Comparison of ENCODE assay signal across 8 cellular contexts in genomic region chrX:137051978-137052640, GRCh38. TPM values are rescaled to one million over a fixed set of nuclear protein-coding genes. Genes with fewer than 3 reads are reported as not detected.
A peak's percentile ranks its signal among the peaks of the same experiment; 100 is the strongest.
DNase-seq lines count a peak whose midpoint lies in the region; TF ChIP-seq lines count a peak whose summit lies in the region.

No MANE protein-coding gene starts in this region.

- H3K27me3 ChIP-seq in HAP-1 (ENCODE audit: low read depth) (peaks cover 42% of the 10 kb centered on the region), MM.1S (replicated peaks; ENCODE audit: insufficient read depth, low read length) (no peaks in the 10 kb centered on the region), iPS-15b (ENCODE audit: control insufficient read depth, insufficient read depth, low read length) (peaks cover 62% of the 10 kb centered on the region), skeletal muscle satellite cell (ENCODE audit: control insufficient read depth, insufficient read depth, low read length) (peaks cover 32% of the 10 kb centered on the region)

- TF ChIP-seq CTCF in GM10266 (IDR thresholded peaks at IDR 0.05; ENCODE audit: control insufficient read depth, insufficient read depth, low read depth, missing control alignments) (peak; percentile 88), MM.1S (IDR thresholded peaks at IDR 0.05; ENCODE audit: low read length) (peak; percentile 86)

- H3K4me1 ChIP-seq in HAP-1 (peaks cover 3% of the 10 kb centered on the region), MM.1S (ENCODE audit: low read length) (0 out of 2 replicates have a peak, but pooled peaks cover 6% of the 10 kb centered on the region), iPS-15b (ENCODE audit: control insufficient read depth, insufficient read depth, low read length) (no peaks in the 10 kb centered on the region), skeletal muscle satellite cell (ENCODE audit: control insufficient read depth, insufficient read depth, low read length) (peaks cover 3% of the 10 kb centered on the region)

- 0 out of 2 replicates have a peak, but pooled peaks cover 3% of the 10 kb centered on the region for H3F3A ChIP-seq in MM.1S (ENCODE audit: insufficient read depth, low read length)

- H3K4me3 ChIP-seq in HAP-1: peak overlapping the region; percentile 27
- peak overlapping the region; percentile 85 for H3K4me3 ChIP-seq in MM.1S (ENCODE audit: low read length)
- H3K4me3 ChIP-seq in iPS-15b (ENCODE audit: low read depth, low read length): peak overlapping the region; percentile 58
- H3K4me3 ChIP-seq in skeletal muscle satellite cell (ENCODE audit: low read length): peak overlapping the region; percentile 65

- H3K9me3 ChIP-seq in HAP-1 (no peaks in the 10 kb centered on the region), MM.1S (replicated peaks; ENCODE audit: insufficient read depth, low read length) (no peaks in the 10 kb centered on the region), iPS-15b (ENCODE audit: control insufficient read depth, insufficient read depth, low read length) (no peaks in the 10 kb centered on the region), skeletal muscle satellite cell (replicated peaks; ENCODE audit: low read length) (no peaks in the 10 kb centered on the region)

- H4K20me1 ChIP-seq in MM.1S (ENCODE audit: insufficient read depth, low read length): no peaks in the 10 kb centered on the region

- H3K9me2 ChIP-seq in MM.1S (replicated peaks; ENCODE audit: insufficient read depth, low read length): no peaks in the 10 kb centered on the region

- H3K4me2 ChIP-seq in MM.1S (ENCODE audit: low read depth, low read length) (peak overlapping the region; percentile 97), skeletal muscle satellite cell (ENCODE audit: low read length) (peak overlapping the region; percentile 89)

- no peaks in the 10 kb centered on the region for H3K36me3 ChIP-seq in HAP-1 (replicated peaks)
- no peaks in the 10 kb centered on the region for H3K36me3 ChIP-seq in MM.1S (replicated peaks; ENCODE audit: insufficient read depth, low read length)
- H3K36me3 ChIP-seq in iPS-15b (ENCODE audit: control insufficient read depth, insufficient read depth, low read length): no peaks in the 10 kb centered on the region
- no peaks in the 10 kb centered on the region for H3K36me3 ChIP-seq in skeletal muscle satellite cell (ENCODE audit: insufficient read depth, low read length)

- in situ Hi-C loops in HAP-1 (cut with MboI; ENCODE audit: low sequenced_read_pairs): loop anchor here (5.0 kb wide), 1 partner anchor 100 kb away; no protein-coding TSS in a partner anchor

- peak overlapping the region; percentile 96 for H2AFZ ChIP-seq in MM.1S (ENCODE audit: low read length)

- no peaks in the 10 kb centered on the region for H3K79me2 ChIP-seq in MM.1S (ENCODE audit: low read length)

- peak overlapping the region; percentile 46; the same call in 1 of the 2 replicates for H3K9ac ChIP-seq in MM.1S (ENCODE audit: low read length)
- H3K9ac ChIP-seq in iPS-15b (ENCODE audit: low read depth, low read length): no peak overlapping the region
- peak overlapping the region; percentile 41 for H3K9ac ChIP-seq in skeletal muscle satellite cell (ENCODE audit: low read depth, low read length)

- peak; percentile 61 for DNase-seq in GM10266 (ENCODE audit: extremely low spot score)
- peak; percentile 76 to 93 for DNase-seq in HAP-1 (ENCODE audit: low spot score in 2 of 2)
- peak; percentile 82 for DNase-seq in MM.1S
- DNase-seq in T-helper 2 cell: peak; percentile 46 to 86 (median 72)
- DNase-seq in anterior cingulate cortex (lab: John Stamatoyannopoulos, UW): peak in 53 of 58 donors; percentile 0 to 53 (median 15)
- no peak for DNase-seq in HPDE6-E6E7 (ENCODE audit: extremely low spot score)

- H3K27ac ChIP-seq in MM.1S (ENCODE audit: low read length): no peak overlapping the region

RNA-seq across cellular contexts. Expression of gene GPR101, which starts 18.3 kb away (rescaled TPM):
- not detected in 2 replicates for total RNA-seq in skeletal muscle satellite cell (2012; rRNA removed)

Comparison
In these comparisons a context has a peak if more than half of its experiments do, and no peak if none do; other contexts are left out.
1. H3K4me3 ChIP-seq: peak in every context shown above with its lines; median percentile 85 in MM.1S; 65 in skeletal muscle satellite cell; 58 in iPS-15b; 27 in HAP-1.